ENCODE assay signal across 1 cellular context in genomic region chr19:53772943-53773342, GRCh38.
TF ChIP-seq lines count a peak whose summit lies in the region.

No MANE protein-coding gene starts in this region.

TF ChIP-seq in K562, 482 proteins besides CTCF, POLR2A, EP300 and RAD21 (continued from another document):
- peak; percentile 25; the same call in 1 of the 2 replicates for TF ChIP-seq DEAF1 (CRISPR knock-in tag; IDR thresholded peaks at IDR 0.05)
- TF ChIP-seq CREB1 (IDR thresholded peaks at IDR 0.05): 0 out of 2 replicates have a peak, but pooled peaks have one; percentile 17
- no peak for TF ChIP-seq CREB1 (CRISPR knock-in tag; IDR thresholded peaks at IDR 0.05)
- no peak for TF ChIP-seq ZNF239 (CRISPR knock-in tag; IDR thresholded peaks at IDR 0.05)
- no peak for TF ChIP-seq BRF1 (IDR thresholded peaks at IDR 0.05; ENCODE audit: borderline replicate concordance, extremely low read depth, insufficient read length)
- TF ChIP-seq SMC3 (conservative IDR thresholded peaks at IDR 0.05; ENCODE audit: insufficient read depth, low read depth, low read length): 0 out of 2 replicates have a peak, but pooled peaks have one; percentile 23
- no peak for TF ChIP-seq POLR2G (IDR thresholded peaks at IDR 0.05; ENCODE audit: low read depth, low read length)
- no peak for TF ChIP-seq PHF21A (IDR thresholded peaks at IDR 0.05; ENCODE audit: borderline replicate concordance, low read depth)
- TF ChIP-seq KLF16 (IDR thresholded peaks at IDR 0.05): 0 out of 2 replicates have a peak, but pooled peaks have one; percentile 12
- TF ChIP-seq CREM (IDR thresholded peaks at IDR 0.05; ENCODE audit: low read depth): peak; percentile 89
- TF ChIP-seq MAFG (tag; conservative IDR thresholded peaks at IDR 0.05): no peak
- TF ChIP-seq BRD9 (IDR thresholded peaks at IDR 0.05; ENCODE audit: low read depth, partially characterized antibody): peak; percentile 34
- peak; percentile 59 for TF ChIP-seq GATA2 (CRISPR knock-in tag; IDR thresholded peaks at IDR 0.05)
- 0 out of 2 replicates have a peak, but pooled peaks have one; percentile 27 for TF ChIP-seq DPF2 (IDR thresholded peaks at IDR 0.05)
- TF ChIP-seq RFX5 (IDR thresholded peaks at IDR 0.05; ENCODE audit: low read depth, low read length): no peak
